In genomic region chr6:131949615-131949908, GRCh38 we compare ENCODE assay signal across 9 cellular contexts. TPM values are rescaled to one million over a fixed set of nuclear protein-coding genes. Genes with fewer than 3 reads are reported as not detected.
A peak's percentile ranks its signal among the peaks of the same experiment; 100 is the strongest.
DNase-seq lines count a peak whose midpoint lies in the region; ATAC-seq, FAIRE-seq and TF ChIP-seq lines count a peak whose summit lies in the region.
"Had no signal": no experiment of that assay in that cellular context is flagged by ENCODE, and none has a peak within 500 bp of the region (broad histone marks: within the 10 kb centered on the region; RNA-seq: fewer than 3 reads in every experiment).

No MANE protein-coding gene starts in this region.

- H3F3A ChIP-seq in smooth muscle cell (ENCODE audit: low read depth), result peaks cover 41% of the 10 kb centered on the region

- peak overlapping the region; percentile 85 for H3K4me2 ChIP-seq in smooth muscle cell

- H3K27me3 ChIP-seq in kidney epithelial cell (ENCODE audit: control insufficient read depth, insufficient read depth, low read length) (no peaks in the 10 kb centered on the region), smooth muscle cell (ENCODE audit: low read depth) (no peaks in the 10 kb centered on the region)

- peaks cover 29% of the 10 kb centered on the region for H3K4me1 ChIP-seq in smooth muscle cell (ENCODE audit: low read depth)

- H3K36me3 Mint-ChIP-seq in HFFc6 (ENCODE audit: low read depth), result peaks cover 44% of the 10 kb centered on the region

- WGBS in smooth muscle cell (ENCODE audit: low lambda C conversion rate), result 6% methylated on average over 3 of the region's 3 CpGs

- H3K4me3 ChIP-seq in choroid plexus epithelial cell (ENCODE audit: low read depth, low read length) (peak overlapping the region; percentile 82), kidney epithelial cell (ENCODE audit: low read depth, low read length) (peak overlapping the region; percentile 57), smooth muscle cell (peak overlapping the region; percentile 75)

- H3K36me3 ChIP-seq in kidney epithelial cell (ENCODE audit: control insufficient read depth, insufficient read depth, low read length) (peaks cover 2% of the 10 kb centered on the region), smooth muscle cell (ENCODE audit: low read depth) (no peaks in the 10 kb centered on the region)

- FAIRE-seq in GM12892 (lab: Jason Lieb, UNC), result no peak

- no peak for TF ChIP-seq CTCF in HFFc6 (IDR thresholded peaks at IDR 0.05)
- no peak for TF ChIP-seq CTCF in choroid plexus epithelial cell (conservative IDR thresholded peaks at IDR 0.05; ENCODE audit: low read depth, low read length)
- no peak for TF ChIP-seq CTCF in kidney epithelial cell (IDR thresholded peaks at IDR 0.05; ENCODE audit: insufficient read depth, low read length, poor library complexity, severe bottlenecking)
- TF ChIP-seq CTCF in smooth muscle cell (IDR thresholded peaks at IDR 0.05; ENCODE audit: borderline replicate concordance, insufficient read depth, poor library complexity, severe bottlenecking), result no peak

- no peak for ATAC-seq in GM18502 (IDR thresholded peaks at IDR 0.05; ENCODE audit: poor library complexity, unreplicated experiment)

- peak overlapping the region; percentile 87 for H3K9ac ChIP-seq in smooth muscle cell (ENCODE audit: low read depth)

- peaks cover 57% of the 10 kb centered on the region for H3K27me3 Mint-ChIP-seq in HFFc6 (ENCODE audit: insufficient read depth)

- H3K9me3 Mint-ChIP-seq in HFFc6, result peaks cover 28% of the 10 kb centered on the region

- H3K27ac ChIP-seq in smooth muscle cell (ENCODE audit: low read depth), result peak overlapping the region; percentile 88

- H3K4me3 Mint-ChIP-seq in HFFc6, result peak overlapping the region; percentile 99

- TF ChIP-seq POLR2A in GM12892 (IDR thresholded peaks at IDR 0.05; ENCODE audit: low read depth, low read length), result no peak

- H3K27ac Mint-ChIP-seq in HFFc6, result peak overlapping the region; percentile 97

- peaks cover 26% of the 10 kb centered on the region for H4K20me1 ChIP-seq in smooth muscle cell (ENCODE audit: low read depth)

- H3K79me2 ChIP-seq in smooth muscle cell (ENCODE audit: low read depth), result peaks cover 7% of the 10 kb centered on the region

- DNase-seq in HFFc6, result peak; percentile 96
- DNase-seq in choroid plexus epithelial cell (ENCODE audit: low read depth), result peak; percentile 96
- DNase-seq in kidney epithelial cell (ENCODE audit: low read depth), result no peak
- no peak for DNase-seq in smooth muscle cell (lab: John Stamatoyannopoulos, UW; ENCODE audit: unreplicated experiment)
- DNase-seq in GM12892 (ENCODE audit: insufficient read length), result no peak
- no peak for DNase-seq in NCI-H748 treated with DMSO at 0.1 percent for 48 hours (lab: John Stamatoyannopoulos, UW)
- no peak for DNase-seq in NCI-H1048 (lab: John Stamatoyannopoulos, UW)
- DNase-seq: stimulated activated CD4-positive, alpha-beta T cell treated with anti-CD3 and anti-CD28 coated beads, Interleukin-2, amount 100 ng/mL, for 48 hours had no signal

- H3K9me3 ChIP-seq in smooth muscle cell (replicated peaks; ENCODE audit: low read depth), result no peaks in the 10 kb centered on the region

- H2AFZ ChIP-seq in smooth muscle cell (ENCODE audit: low read depth), result no peak overlapping the region

- H3K4me1 Mint-ChIP-seq in HFFc6 (ENCODE audit: low read depth), result peaks cover 74% of the 10 kb centered on the region

RNA-seq across cellular contexts. Expression of gene CCN2, which starts 1.6 kb away (rescaled TPM):
- 100 to 1,000 TPM; 493 to 923 (median 550) TPM for total RNA-seq in HFFc6 (2021; fragmentation: NEBNext Ultra II Directional; extraction: Animal tissue kit (Norgen Biotek cat#: 25700))
- total RNA-seq in kidney epithelial cell, result 172 and 194 TPM in 2 replicates
- total RNA-seq in smooth muscle cell, result 1,180 and 1,197 TPM in 2 replicates
- 1,697 and 2,448 TPM in 2 replicates for polyA plus RNA-seq in smooth muscle cell
- polyA plus RNA-seq in GM12892 (2012; ENCODE audit: missing spikeins), result not detected

Comparison
In these comparisons a context has a peak if more than half of its experiments do, and no peak if none do; other contexts are left out.
1. DNase-seq: peak in HFFc6 (single experiment) and choroid plexus epithelial cell (single experiment); none in kidney epithelial cell (single experiment), smooth muscle cell (single experiment), GM12892 (single experiment), NCI-H748 treated with DMSO at 0.1 percent for 48 hours (single experiment) and NCI-H1048 (single experiment).
2. Peak in every context shown above with its lines, with median percentiles within 50 percentile points of each other: H3K4me3 ChIP-seq.